Comparison of ENCODE assay signal across 8 cellular contexts in genomic region chr20:30537459-30537858, GRCh38.
DNase-seq lines count a peak whose midpoint lies in the region; TF ChIP-seq lines count a peak whose summit lies in the region.
"Not testable (repeated sequence)": the region's sequence is repeated elsewhere in the genome, so short reads cannot be mapped to it uniquely, and the experiment has no call there.

No MANE protein-coding gene starts in this region.

- H2AK5ac ChIP-seq in mesendoderm (ENCODE audit: low read length): not testable (repeated sequence)

- TF ChIP-seq EP300 in sigmoid colon (IDR thresholded peaks at IDR 0.05): not testable (repeated sequence)

- TF ChIP-seq POLR2A in sigmoid colon (IDR thresholded peaks at IDR 0.05): not testable (repeated sequence)

- H3K56ac ChIP-seq in mesendoderm (ENCODE audit: low read length): not testable (repeated sequence)

- not testable (repeated sequence) for H3K9ac ChIP-seq in mesendoderm (ENCODE audit: low read length)

- H3K36me3 ChIP-seq in mesendoderm (ENCODE audit: control insufficient read depth, insufficient read depth, low read length); sigmoid colon: not testable (repeated sequence)

- H2BK15ac ChIP-seq in mesendoderm (replicated peaks; ENCODE audit: low read depth): not testable (repeated sequence)

- H2BK120ac ChIP-seq in mesendoderm (ENCODE audit: low read depth, low read length): not testable (repeated sequence)

- not testable (repeated sequence) for H2BK5ac ChIP-seq in mesendoderm (ENCODE audit: low read length)

- DNase-seq in ACHN: peak; percentile 81
- peak; percentile 55 for DNase-seq in HK-2 (ENCODE audit: unreplicated experiment)
- peak; percentile 68 for DNase-seq in RPMI7951 (ENCODE audit: low read depth)
- DNase-seq in amygdala (lab: John Stamatoyannopoulos, UW): peak in 43 of 56 donors; percentile 1 to 80 (median 40)
- DNase-seq in fibroblast of mammary gland (ENCODE audit: low read depth): peak; percentile 3
- peak; percentile 48 for DNase-seq in iPS DF 19.7 (ENCODE audit: low read depth, low spot score)
- peak; percentile 51 for DNase-seq in mesendoderm
- not testable (repeated sequence) for DNase-seq in sigmoid colon

- H3K4me3 ChIP-seq in fibroblast of mammary gland (ENCODE audit: control insufficient read depth, low read depth, low read length); mesendoderm (ENCODE audit: low read length): not testable (repeated sequence)
- peak overlapping the region in 3 of 4 donors; percentile 30 to 37 (median 31) for H3K4me3 ChIP-seq in sigmoid colon

- not testable (repeated sequence) for H4K8ac ChIP-seq in mesendoderm (ENCODE audit: low read depth, low read length)

- H3K9me3 ChIP-seq in sigmoid colon: not testable (repeated sequence)

- not testable (repeated sequence) for H3K4me1 ChIP-seq in mesendoderm (ENCODE audit: control insufficient read depth, low read depth, low read length); sigmoid colon

- TF ChIP-seq CTCF in fibroblast of mammary gland (conservative IDR thresholded peaks at IDR 0.05; ENCODE audit: control insufficient read depth, insufficient read depth, low read depth, low read length); sigmoid colon (IDR thresholded peaks at IDR 0.05): not testable (repeated sequence)

- intact Hi-C loops in sigmoid colon (cut with DNase I): not testable (repeated sequence)

- WGBS in mesendoderm (ENCODE audit: extremely low coverage, insufficient coverage, low lambda C conversion rate): no CpG with 5 or more reads among the region's 20 CpGs
- 19 to 47% methylated on average over 20 of the region's 20 CpGs for WGBS in sigmoid colon, 2 donors

- H3K23ac ChIP-seq in mesendoderm (ENCODE audit: low read length): not testable (repeated sequence)

- H3K18ac ChIP-seq in mesendoderm (ENCODE audit: low read length): not testable (repeated sequence)

- H3K79me2 ChIP-seq in mesendoderm (ENCODE audit: control insufficient read depth, insufficient read depth, low read length): not testable (repeated sequence)

- H3K4ac ChIP-seq in mesendoderm (ENCODE audit: low read depth, low read length): not testable (repeated sequence)

- not testable (repeated sequence) for H3K79me1 ChIP-seq in mesendoderm (ENCODE audit: low read length)

- H3K4me2 ChIP-seq in mesendoderm (ENCODE audit: low read length): not testable (repeated sequence)

- not testable (repeated sequence) for H4K5ac ChIP-seq in mesendoderm (ENCODE audit: low read length)

- H3K27me3 ChIP-seq in mesendoderm (ENCODE audit: insufficient read depth, low read length, poor library complexity); sigmoid colon: not testable (repeated sequence)

- H3K27ac ChIP-seq in mesendoderm (ENCODE audit: low read depth, low read length); sigmoid colon: not testable (repeated sequence)

- in situ Hi-C loops in ACHN (cut with HindIII; ENCODE audit: low pct_ligation_motif_present, low pct_unique_long_range_greater_than_20kb, low sequenced_read_pairs): not testable (repeated sequence)
